Comparison of ENCODE assay signal across 16 cellular contexts in genomic region chr1:206502403-206502802, GRCh38. TPM values are rescaled to one million over a fixed set of nuclear protein-coding genes. Genes with fewer than 3 reads are reported as not detected.
DNase-seq lines count a peak whose midpoint lies in the region; ATAC-seq and TF ChIP-seq lines count a peak whose summit lies in the region.
"Had no signal": no experiment of that assay in that cellular context is flagged by ENCODE, and none has a peak within 500 bp of the region (broad histone marks: within the 10 kb centered on the region; RNA-seq: fewer than 3 reads in every experiment).

No MANE protein-coding gene starts in this region.

- H3K27me3 Mint-ChIP-seq in CD4-positive, CD25-positive, alpha-beta regulatory T cell = peaks cover 13% of the 10 kb centered on the region

- H3K4me3 Mint-ChIP-seq in CD4-positive, CD25-positive, alpha-beta regulatory T cell = no peak overlapping the region

- WGBS in spleen, 5 donors = 79 to 94% (median 86%) methylated on average over 2 of the region's 2 CpGs

- no peak for ATAC-seq in CD4-positive, CD25-positive, alpha-beta regulatory T cell (ENCODE audit: low read depth in 2 of 2)
- ATAC-seq in esophagus mucosa = peak; percentile 52

- peaks cover 11 to 33% (median 21%) of the 10 kb centered on the region in 4 donors for H3K4me1 Mint-ChIP-seq in CD4-positive, CD25-positive, alpha-beta regulatory T cell

- TF ChIP-seq CTCF in spleen (IDR thresholded peaks at IDR 0.05 in 8 of 11, conservative IDR thresholded peaks at IDR 0.05 in 3 of 11) (no peak), foreskin fibroblast (IDR thresholded peaks at IDR 0.05; ENCODE audit: low read depth, low read length) (no peak)

- peaks cover 8% of the 10 kb centered on the region for H3K36me3 Mint-ChIP-seq in CD4-positive, CD25-positive, alpha-beta regulatory T cell

- H3K4me1 ChIP-seq in CD4-positive, CD25-positive, alpha-beta regulatory T cell (ENCODE audit: control insufficient read depth, insufficient read depth, low read length, poor library complexity, severe bottlenecking) = peaks cover 8% of the 10 kb centered on the region
- H3K4me1 ChIP-seq in spleen = peaks cover 4 to 80% (median 43%) of the 10 kb centered on the region in 6 donors

- no peak for DNase-seq in CD4-positive, CD25-positive, alpha-beta regulatory T cell
- DNase-seq in spleen = peak; percentile 45
- no peak for DNase-seq in NCI-H187 (lab: John Stamatoyannopoulos, UW)
- DNase-seq in T-helper 2 cell = no peak
- DNase-seq in kidney tubule cell (ENCODE audit: low spot score) = no peak
- no peak for DNase-seq in foreskin fibroblast
- DNase-seq: DMS79, NCI-H1092 treated with DMSO at 0.1 percent for 48 hours, NCI-H146, NCI-H2081 treated with DMSO at 0.1 percent for 48 hours, NCI-H510A, NCI-H774, SHP77 treated with DMSO at 0.1 percent for 48 hours, SK-N-SH had no signal

- peaks cover 14% of the 10 kb centered on the region for H3K36me3 ChIP-seq in CD4-positive, CD25-positive, alpha-beta regulatory T cell (ENCODE audit: control insufficient read depth, insufficient read depth, low read length)
- peaks cover 0 to 24% (median 3%) of the 10 kb centered on the region in 6 donors for H3K36me3 ChIP-seq in spleen

- H3K27me3 ChIP-seq in CD4-positive, CD25-positive, alpha-beta regulatory T cell (ENCODE audit: control insufficient read depth, insufficient read depth, low read length) = no peaks in the 10 kb centered on the region
- peaks cover 0 to 19% (median 0%) of the 10 kb centered on the region in 7 donors for H3K27me3 ChIP-seq in spleen (replicated peaks in 1 of 7)

- no peak for TF ChIP-seq POLR2A in spleen (IDR thresholded peaks at IDR 0.05)

- no peak overlapping the region for H3K4me3 ChIP-seq in CD4-positive, CD25-positive, alpha-beta regulatory T cell (ENCODE audit: low read depth, low read length)
- H3K4me3 ChIP-seq in spleen (no peak overlapping the region), foreskin fibroblast (ENCODE audit: low read depth in 1 of 2, low read length in 2 of 2) (no peak overlapping the region)

- no peaks in the 10 kb centered on the region for H3K9me3 Mint-ChIP-seq in CD4-positive, CD25-positive, alpha-beta regulatory T cell

- no peak overlapping the region for H3K27ac ChIP-seq in CD4-positive, CD25-positive, alpha-beta regulatory T cell (ENCODE audit: insufficient read depth, low read length, poor library complexity, severe bottlenecking)
- H3K27ac ChIP-seq in spleen = peak overlapping the region in 4 of 8 donors; percentile 53 to 84 (median 62)

- H3K27ac Mint-ChIP-seq in CD4-positive, CD25-positive, alpha-beta regulatory T cell = peak overlapping the region in 2 of 3 donors; percentile 71 to 74

- H3K9me3 ChIP-seq in CD4-positive, CD25-positive, alpha-beta regulatory T cell (ENCODE audit: control insufficient read depth in 2 of 2, low read length in 2 of 2) = no peaks in the 10 kb centered on the region
- H3K9me3 ChIP-seq in spleen = no peaks in the 10 kb centered on the region
- H3K9me3 ChIP-seq: SK-N-SH had no signal

- intact Hi-C loops in spleen (cut with DNase I; ENCODE audit: low total_unique reads) = no loop called here

TF ChIP-seq in PFSK-1, 5 proteins besides CTCF, POLR2A, EP300 and RAD21:
- 0 out of 2 replicates have a peak, but pooled peaks have one; percentile 3 for TF ChIP-seq POLR2AphosphoS5 (IDR thresholded peaks at IDR 0.05; ENCODE audit: low read depth, low read length)
- no peak for TF ChIP-seq FOXP2 (optimal IDR thresholded peaks at IDR 0.05; ENCODE audit: borderline replicate concordance, extremely low read depth, extremely low read length, insufficient read depth)
- TF ChIP-seq TAF1 (IDR thresholded peaks at IDR 0.05; ENCODE audit: borderline replicate concordance, insufficient read depth, low read length) = no peak
- no peak for TF ChIP-seq SIN3A (IDR thresholded peaks at IDR 0.05; ENCODE audit: borderline replicate concordance, insufficient read depth, low read length)
- no peak for TF ChIP-seq REST (IDR thresholded peaks at IDR 0.05; ENCODE audit: insufficient read depth in 1 of 2, low read depth in 2 of 2, low read length in 2 of 2)

RNA-seq across cellular contexts. Expression of gene RASSF5, which starts 4.9 kb away (rescaled TPM):
- 158 TPM for total RNA-seq in CD4-positive, CD25-positive, alpha-beta regulatory T cell
- polyA plus RNA-seq in CD4-positive, CD25-positive, alpha-beta regulatory T cell = 100 to 1,000 TPM; 224 to 258 (median 231) TPM
- 2.0 TPM for polyA plus RNA-seq in PFSK-1 (2012; ENCODE audit: insufficient read length, low read depth)
- 38.7 TPM for total RNA-seq in esophagus mucosa
- total RNA-seq in spleen = 100 to 1,000 TPM; 121 to 168 (median 131) TPM
- 10 to 100 TPM; 32.2 to 39.5 (median 35.8) TPM for polyA plus RNA-seq in spleen

RNA-seq across cellular contexts. Expression of gene IKBKE, which starts 32.1 kb away (rescaled TPM):
- total RNA-seq in CD4-positive, CD25-positive, alpha-beta regulatory T cell = 78.3 TPM
- 10 to 100 TPM; 55.3 to 87.4 (median 68.3) TPM for polyA plus RNA-seq in CD4-positive, CD25-positive, alpha-beta regulatory T cell
- 30.0 TPM for polyA plus RNA-seq in PFSK-1 (2012; ENCODE audit: insufficient read length, low read depth)
- total RNA-seq in esophagus mucosa = 14.2 TPM
- 10 to 100 TPM; 20.1 to 37.3 (median 35.1) TPM for total RNA-seq in spleen
- polyA plus RNA-seq in spleen = 10 to 100 TPM; 11.3 to 23.2 (median 17.0) TPM
